29 cellular contexts compared by ENCODE assay signal in genomic region chr21:46329796-46330195, GRCh38.
"Had no signal": no experiment of that assay in that cellular context is flagged by ENCODE, and none has a peak within 500 bp of the region (broad histone marks: within the 10 kb centered on the region; RNA-seq: fewer than 3 reads in every experiment).

No MANE protein-coding gene starts in this region.

- ATAC-seq: activated CD4-positive, CD25-positive, alpha-beta regulatory T cell treated with anti-CD3 and anti-CD28 coated beads, Interleukin-2, amount 50 U/mL, for 24 hours; activated CD8-positive, alpha-beta T cell treated with anti-CD3 and anti-CD28 coated beads for 36 hours; activated naive CD8-positive, alpha-beta T cell treated with anti-CD3 and anti-CD28 coated beads, Interleukin-2, amount 50 U/mL, for 24 hours; activated T-cell treated with anti-CD3 and anti-CD28 coated beads, Interleukin-2, amount 50 U/mL, for 4 hours; activated T-helper 17 cell treated with anti-CD3 and anti-CD28 coated beads, Interleukin-2, amount 50 U/mL, for 72 hours; esophagus mucosa; T-helper 17 cell had no signal

- H3K9me3 ChIP-seq: adrenal gland had no signal

- H3K4me3 ChIP-seq: adrenal gland, coronary artery, dorsolateral prefrontal cortex had no signal

- FAIRE-seq: astrocyte, bronchial epithelial cell, frontal cortex had no signal

- DNase-seq: activated B cell treated with CpG ODN at 0.5 μM for 24 hours; activated CD4-positive, alpha-beta T cell treated with anti-CD3 and anti-CD28 coated beads for 48 hours; activated CD4-positive, alpha-beta T cell treated with anti-CD3 and anti-CD28 coated beads, Interleukin-2, amount 50 U/mL, for 1 hour; activated CD4-positive, alpha-beta T cell treated with anti-CD3 and anti-CD28 coated beads, Interleukin-2, amount 50 U/mL, for 48 hours; activated CD8-positive, alpha-beta memory T cell treated with anti-CD3 and anti-CD28 coated beads for 24 hours; activated CD8-positive, alpha-beta T cell treated with anti-CD3 and anti-CD28 coated beads for 36 hours; activated effector memory CD4-positive, alpha-beta T cell treated with anti-CD3 and anti-CD28 coated beads, Interleukin-2, amount 50 U/mL, for 16 hours; activated naive CD4-positive, alpha-beta T cell treated with anti-CD3 and anti-CD28 coated beads for 36 hours; activated naive CD8-positive, alpha-beta T cell treated with anti-CD3 and anti-CD28 coated beads for 36 hours; activated naive CD8-positive, alpha-beta T cell treated with anti-CD3 and anti-CD28 coated beads, Interleukin-2, amount 50 U/mL, for 24 hours; activated T-cell treated with anti-CD3 and anti-CD28 coated beads, Interleukin-2, amount 50 U/mL, for 4 hours; adrenal gland; anterior cingulate cortex; brain microvascular endothelial cell; dorsolateral prefrontal cortex; effector memory CD4-positive, alpha-beta T cell; endodermal cell; foreskin fibroblast; T-helper 1 cell; T-helper 17 cell; T1000; WERI-Rb-1 had no signal

- H3K27me3 ChIP-seq: adrenal gland, brain microvascular endothelial cell, dorsolateral prefrontal cortex had no signal

- H3K27ac ChIP-seq: adrenal gland, brain microvascular endothelial cell, coronary artery, WERI-Rb-1 had no signal
